Comparison of ENCODE assay signal across 19 cellular contexts in genomic region chr3:78994174-78995027, GRCh38.
A peak's percentile ranks its signal among the peaks of the same experiment; 100 is the strongest.
DNase-seq lines count a peak whose midpoint lies in the region; ATAC-seq, FAIRE-seq and TF ChIP-seq lines count a peak whose summit lies in the region.
"Had no signal": no experiment of that assay in that cellular context is flagged by ENCODE, and none has a peak within 500 bp of the region (broad histone marks: within the 10 kb centered on the region; RNA-seq: fewer than 3 reads in every experiment).

No MANE protein-coding gene starts in this region.

- H3K9ac ChIP-seq in HUES6 (ENCODE audit: low read length) = no peak overlapping the region
- H3K9ac ChIP-seq in iPS-20b (ENCODE audit: low read depth, low read length) = peak overlapping the region; percentile 67; the same call in 1 of the 2 replicates

- H3K27me3 ChIP-seq in HUES6 (ENCODE audit: control insufficient read depth, insufficient read depth, low read length) (no peaks in the 10 kb centered on the region), iPS-20b (ENCODE audit: insufficient read depth, low read length) (no peaks in the 10 kb centered on the region), small intestine (ENCODE audit: control insufficient read depth in 2 of 2, insufficient read depth in 2 of 2, low read length in 2 of 2) (no peaks in the 10 kb centered on the region)
- H3K27me3 ChIP-seq: tibial artery had no signal

- peaks cover 27% of the 10 kb centered on the region for H3K4me1 ChIP-seq in HUES6 (ENCODE audit: control insufficient read depth, insufficient read depth, low read length)
- peaks cover 25% of the 10 kb centered on the region for H3K4me1 ChIP-seq in iPS-20b (ENCODE audit: insufficient read depth, low read length)
- no peaks in the 10 kb centered on the region for H3K4me1 ChIP-seq in small intestine (ENCODE audit: control insufficient read depth in 2 of 2, insufficient read depth in 1 of 2, low read depth in 1 of 2, low read length in 1 of 2)
- H3K4me1 ChIP-seq: tibial artery had no signal

- H3K36me3 ChIP-seq in HUES6 (ENCODE audit: control insufficient read depth, insufficient read depth, low read length) (0 out of 2 replicates have a peak, but pooled peaks cover 2% of the 10 kb centered on the region), iPS-20b (ENCODE audit: insufficient read depth, low read depth, low read length) (no peaks in the 10 kb centered on the region), small intestine (ENCODE audit: control insufficient read depth in 2 of 2, insufficient read depth in 2 of 2, low read length in 2 of 2) (no peaks in the 10 kb centered on the region)
- H3K36me3 ChIP-seq: tibial artery had no signal

- WGBS in small intestine, 3 donors = 34 to 56% (median 37%) methylated on average over 9 of the region's 9 CpGs

- ATAC-seq in activated naive CD4-positive, alpha-beta T cell treated with anti-CD3 and anti-CD28 coated beads, Interleukin-2, amount 50 U/mL, for 72 hours = no peak
- ATAC-seq: effector memory CD8-positive, alpha-beta T cell; SK-N-SH treated with all-trans-retinoic acid at 6 μM for 48 hours had no signal

- H3K4me3 ChIP-seq in HUES6 (ENCODE audit: low read depth, low read length) (peak overlapping the region; percentile 26), astrocyte of the spinal cord (ENCODE audit: low read depth, low read length) (no peak overlapping the region), iPS-20b (ENCODE audit: low read length) (peak overlapping the region; percentile 64), small intestine (ENCODE audit: low read depth in 1 of 2, low read length in 2 of 2) (no peak overlapping the region)
- H3K4me3 ChIP-seq: tibial artery had no signal

- no peak overlapping the region for H3K27ac Mint-ChIP-seq in activated naive CD4-positive, alpha-beta T cell treated with anti-CD3 and anti-CD28 coated beads, Interleukin-2, amount 50 U/mL, for 72 hours
- H3K27ac Mint-ChIP-seq: effector memory CD8-positive, alpha-beta T cell; naive B cell had no signal

- peak overlapping the region; percentile 13; the same call in 1 of the 2 replicates for H3K27ac ChIP-seq in HUES6 (ENCODE audit: low read depth, low read length)
- H3K27ac ChIP-seq in iPS-20b (ENCODE audit: low read length) = peak overlapping the region; percentile 62
- no peak overlapping the region for H3K27ac ChIP-seq in small intestine (ENCODE audit: low read depth in 1 of 2, low read length in 1 of 2)
- H3K27ac ChIP-seq: tibial artery had no signal

- no peak for TF ChIP-seq CTCF in astrocyte of the spinal cord (IDR thresholded peaks at IDR 0.05; ENCODE audit: low read depth, low read length)

- H3K9me3 ChIP-seq in HUES6 (ENCODE audit: control insufficient read depth, insufficient read depth, low read depth, low read length) (peaks cover 8% of the 10 kb centered on the region; the same call in 1 of the 2 replicates), iPS-20b (ENCODE audit: insufficient read depth, low read depth, low read length) (no peaks in the 10 kb centered on the region), small intestine (ENCODE audit: control insufficient read depth, low read depth) (no peaks in the 10 kb centered on the region)

- in situ Hi-C loops in astrocyte of the spinal cord (cut with HindIII; ENCODE audit: low sequenced_read_pairs) = no loop called here

- no peak for FAIRE-seq in small intestine (lab: Jason Lieb, UNC)
- FAIRE-seq: GM12891 had no signal

- peaks cover 0 to 14% of the 10 kb centered on the region in 2 donors for H3K36me3 Mint-ChIP-seq in activated naive CD4-positive, alpha-beta T cell treated with anti-CD3 and anti-CD28 coated beads, Interleukin-2, amount 50 U/mL, for 72 hours
- H3K36me3 Mint-ChIP-seq: naive B cell had no signal

- H3K9me3 Mint-ChIP-seq in activated naive CD4-positive, alpha-beta T cell treated with anti-CD3 and anti-CD28 coated beads, Interleukin-2, amount 50 U/mL, for 72 hours = peaks cover 18 to 29% of the 10 kb centered on the region in 2 donors

- DNase-seq in astrocyte of the spinal cord (ENCODE audit: low read depth, low spot score) = peak; percentile 40
- peak; percentile 4 for DNase-seq in small intestine
- no peak for DNase-seq in putamen (ENCODE audit: low spot score)
- DNase-seq in OCI-M2 (lab: John Stamatoyannopoulos, UW; ENCODE audit: unreplicated experiment) = no peak
- DNase-seq in SW480 (ENCODE audit: low spot score) = no peak
- DNase-seq in activated naive CD4-positive, alpha-beta T cell treated with anti-CD3 and anti-CD28 coated beads, Interleukin-2, amount 50 U/mL, for 72 hours (ENCODE audit: low spot score in 2 of 2) = no peak
- DNase-seq: activated gamma-delta T cell; C1 segment of cervical spinal cord; effector memory CD8-positive, alpha-beta T cell; EL; MM.1S; naive B cell; retina; stimulated activated CD4-positive, alpha-beta T cell treated with anti-CD3 and anti-CD28 coated beads, Interleukin-1b, Interleukin-23, amount 100 ng/mL, for 48 hours; tibial artery had no signal

Comparison
In these comparisons a context has a peak if more than half of its experiments do, and no peak if none do; other contexts are left out.
1. H3K27ac ChIP-seq: peak in HUES6 (single experiment) and iPS-20b (single experiment); none in small intestine (0 of 2).
2. H3K4me3 ChIP-seq: peak in HUES6 (single experiment) and iPS-20b (single experiment); none in astrocyte of the spinal cord (single experiment) and small intestine (0 of 2).
3. DNase-seq: peak in astrocyte of the spinal cord (single experiment) and small intestine (single experiment); none in putamen (single experiment), OCI-M2 (single experiment), SW480 (single experiment) and activated naive CD4-positive, alpha-beta T cell treated with anti-CD3 and anti-CD28 coated beads, Interleukin-2, amount 50 U/mL, for 72 hours (0 of 2).